In genomic region chr14:35687335-35687939, GRCh38 we compare ENCODE assay signal across 8 cellular contexts.
DNase-seq lines count a peak whose midpoint lies in the region; ATAC-seq and TF ChIP-seq lines count a peak whose summit lies in the region.

No MANE protein-coding gene starts in this region.

- no peaks in the 10 kb centered on the region for H3K9me1 ChIP-seq in IMR-90 (ENCODE audit: insufficient read depth, low read length)

- H4K20me1 ChIP-seq in IMR-90 (ENCODE audit: insufficient read depth, low read length), result no peaks in the 10 kb centered on the region

- no peak overlapping the region for H3K4me3 ChIP-seq in AG09309 (ENCODE audit: control insufficient read depth, low read depth, low read length)
- H3K4me3 ChIP-seq in IMR-90 (ENCODE audit: insufficient read depth, low read depth, low read length), result no peak overlapping the region
- no peak overlapping the region for H3K4me3 ChIP-seq in testis

- POLR2A ChIA-PET in IMR-90 (lab: Charles Lee; ENCODE audit: unreplicated experiment), result no interaction called here
- POLR2A ChIA-PET in MCF 10A (lab: Yijun Ruan, JAX), result interaction anchor here (0.6 to 1.2 kb wide), 3 partner anchors 9 to 131 kb away, joined by 3 read pairs; no protein-coding TSS in a partner anchor

- H2BK15ac ChIP-seq in IMR-90 (ENCODE audit: low read depth, low read length), result no peak overlapping the region

- H2BK20ac ChIP-seq in IMR-90 (ENCODE audit: low read depth, low read length), result no peak overlapping the region

- H3K36me3 Mint-ChIP-seq in MCF 10A (ENCODE audit: insufficient read depth, unreplicated experiment), result peaks cover 35% of the 10 kb centered on the region

- no peaks in the 10 kb centered on the region for H3K9me3 ChIP-seq in IMR-90 (ENCODE audit: control insufficient read depth, insufficient read depth, low read length)
- no peaks in the 10 kb centered on the region for H3K9me3 ChIP-seq in testis

- H3K36me3 ChIP-seq in IMR-90 (ENCODE audit: control insufficient read depth, insufficient read depth, low read length) (no peaks in the 10 kb centered on the region), testis (ENCODE audit: low read depth, missing control alignments) (no peaks in the 10 kb centered on the region)

- ATAC-seq in IMR-90 (ENCODE audit: low read depth) (peak; percentile 93), left colon (peak; percentile 77), HG03097 (IDR thresholded peaks at IDR 0.05; ENCODE audit: low FRiP score, unreplicated experiment) (no peak)

- H2BK5ac ChIP-seq in IMR-90 (ENCODE audit: low read depth, low read length, poor library complexity, severe bottlenecking), result no peak overlapping the region

- no peak overlapping the region for H3K56ac ChIP-seq in IMR-90 (ENCODE audit: extremely low read depth, insufficient read depth, low read length)

- no peaks in the 10 kb centered on the region for H3K9me3 Mint-ChIP-seq in MCF 10A (ENCODE audit: unreplicated experiment)

- H3K9ac ChIP-seq in IMR-90 (ENCODE audit: low read depth, low read length), result no peak overlapping the region

- no peak overlapping the region for H2AFZ ChIP-seq in IMR-90 (replicated peaks; ENCODE audit: low read length, poor library complexity)

- no peaks in the 10 kb centered on the region for H3K4me1 Mint-ChIP-seq in MCF 10A (ENCODE audit: insufficient read depth, unreplicated experiment)

- H4K91ac ChIP-seq in IMR-90 (ENCODE audit: insufficient read depth, low read depth, low read length), result no peak overlapping the region

- no TSS peak for BruUV-seq in IMR-90 (replicated peaks; lab: Mats Ljungman, UMichigan)
- BruUV-seq in MCF 10A (replicated peaks; lab: Mats Ljungman, UMichigan), result no TSS peak

- no CpG with 5 or more reads among the region's 1 CpG for WGBS in IMR-90 (ENCODE audit: extremely low coverage in 2 of 2, insufficient read length in 1 of 2), 2 experiments
- WGBS in testis, 2 donors, result 30 to 48% methylated on average over 1 of the region's 1 CpG

- H3K4me1 ChIP-seq in IMR-90 (ENCODE audit: control insufficient read depth, insufficient read depth, low read length) (peaks cover 4% of the 10 kb centered on the region), testis (no peaks in the 10 kb centered on the region)

- H3K27ac Mint-ChIP-seq in MCF 10A (ENCODE audit: low read depth, unreplicated experiment), result no peak overlapping the region

- peak; percentile 94 for TF ChIP-seq RAD21 in IMR-90 (IDR thresholded peaks at IDR 0.05; ENCODE audit: low read length)

- DNase-seq in AG09309 (ENCODE audit: low read depth) (peak; percentile 3), IMR-90 (peak; percentile 68), NOMO-1 treated with dmso at 0.1 percent for 144 hours (lab: John Stamatoyannopoulos, UW; ENCODE audit: unreplicated experiment) (peak; percentile 1), MCF 10A (ENCODE audit: unreplicated experiment) (peak; percentile 63), left colon (peak in 1 of 2 donors; percentile 9), testis (peak; percentile 46)

- H3K27ac ChIP-seq in IMR-90 (ENCODE audit: insufficient read depth, low read length), result no peak overlapping the region
- no peak overlapping the region for H3K27ac ChIP-seq in testis

- no peak overlapping the region for H2AK9ac ChIP-seq in IMR-90 (replicated peaks; ENCODE audit: low read depth, low read length, poor library complexity)

- no peak overlapping the region for H3K18ac ChIP-seq in IMR-90 (ENCODE audit: low read depth, low read length)

- no peaks in the 10 kb centered on the region for H3K27me3 Mint-ChIP-seq in MCF 10A (ENCODE audit: insufficient read depth, unreplicated experiment)

- no peak overlapping the region for H3K23ac ChIP-seq in IMR-90 (ENCODE audit: low read depth, low read length)

- no peak overlapping the region for H4K5ac ChIP-seq in IMR-90 (ENCODE audit: low read depth, low read length)

- TF ChIP-seq POLR2A in IMR-90 (IDR thresholded peaks at IDR 0.05; ENCODE audit: low read depth, low read length) (no peak), testis (IDR thresholded peaks at IDR 0.05) (no peak)

- dilution Hi-C loops in IMR-90 (cut with HindIII; ENCODE audit: low sequenced_read_pairs, unreplicated experiment), result loop anchor here (25.0 kb wide), 1 partner anchor 250 kb away; no protein-coding TSS in a partner anchor

- no peak overlapping the region for H3K4ac ChIP-seq in IMR-90 (ENCODE audit: low read depth, low read length)

- H3K14ac ChIP-seq in IMR-90 (replicated peaks; ENCODE audit: low read depth, low read length), result no peak overlapping the region

- CTCF ChIA-PET in IMR-90 (lab: Yijun Ruan, JAX) (interaction anchor here (0.5 to 1.0 kb wide), 5 partner anchors 32 to 532 kb away, joined by 3 read pairs; partner anchors contain the start of gene PSMA6), MCF 10A (lab: Yijun Ruan, JAX) (interaction anchor here (1.0 to 5.4 kb wide), 6 partner anchors 8 to 134 kb away, joined by 3 to 34 read pairs (median 5); no protein-coding TSS in a partner anchor)

- intact Hi-C loops in IMR-90 (cut with micrococcal nuclease), result loop anchor here (1.0 to 5.0 kb wide), 5 partner anchors 120 to 545 kb away; partner anchors contain the start of genes INSM2 and RALGAPA1
- intact Hi-C loops in MCF 10A (cut with micrococcal nuclease), result loop anchor here (1.0 to 5.0 kb wide), 4 partner anchors 130 to 267 kb away; partner anchors contain the start of gene INSM2
- intact Hi-C loops in left colon (cut with DNase I, micrococcal nuclease), result no loop called here
- intact Hi-C loops in testis (cut with DNase I; ENCODE audit: low total_unique reads), result no loop called here

- no peaks in the 10 kb centered on the region for H3K79me1 ChIP-seq in IMR-90 (ENCODE audit: low read depth in 1 of 2, low read length in 2 of 2)

- H3K4me2 ChIP-seq in IMR-90 (ENCODE audit: low read depth, low read length), result no peak overlapping the region

- TF ChIP-seq CTCF in AG09309 (IDR thresholded peaks at IDR 0.05; ENCODE audit: control insufficient read depth, insufficient read depth, low read depth, low read length, missing control alignments), result peak; percentile 87
- TF ChIP-seq CTCF in GM12873 (IDR thresholded peaks at IDR 0.05; ENCODE audit: insufficient read depth, low read depth, low read length, missing control alignments), result peak; percentile 72
- peak; percentile 92 for TF ChIP-seq CTCF in IMR-90 (conservative IDR thresholded peaks at IDR 0.05; ENCODE audit: low read depth, low read length)
- peak; percentile 86 for TF ChIP-seq CTCF in MCF 10A (IDR thresholded peaks at IDR 0.05; ENCODE audit: unreplicated experiment)
- peak; percentile 35 to 55 (median 45) for TF ChIP-seq CTCF in testis (IDR thresholded peaks at IDR 0.05)

- no peak overlapping the region for H2AK5ac ChIP-seq in IMR-90 (ENCODE audit: low read depth, low read length)

- H2BK120ac ChIP-seq in IMR-90 (ENCODE audit: low read depth, low read length), result no peak overlapping the region

- H3K27me3 ChIP-seq in IMR-90 (ENCODE audit: control insufficient read depth, insufficient read depth, low read length) (no peaks in the 10 kb centered on the region), testis (no peaks in the 10 kb centered on the region)

- no peak overlapping the region for H4K8ac ChIP-seq in IMR-90 (ENCODE audit: low read depth in 2 of 2, low read length in 2 of 2)

- in situ Hi-C loops in IMR-90 (cut with MboI; ENCODE audit: low sequenced_read_pairs), result loop anchor here (10.0 kb wide), 2 partner anchors 263 to 543 kb away; no protein-coding TSS in a partner anchor

- no peak overlapping the region for H3K4me3 Mint-ChIP-seq in MCF 10A (ENCODE audit: unreplicated experiment)

TF ChIP-seq in IMR-90, 13 proteins besides CTCF, POLR2A, EP300 and RAD21:
- no peak for TF ChIP-seq MXI1 (IDR thresholded peaks at IDR 0.05; ENCODE audit: borderline replicate concordance, low read depth, low read length)
- peak; percentile 87 for TF ChIP-seq SMC3 (IDR thresholded peaks at IDR 0.05; ENCODE audit: low read depth, low read length)

Comparison
In these comparisons a context has a peak if more than half of its experiments do, and no peak if none do; other contexts are left out.
1. intact Hi-C loops: an anchor here in IMR-90 (1.0 to 5.0 kb wide) and MCF 10A (1.0 to 5.0 kb wide); none called in left colon and testis.